17 cellular contexts compared by ENCODE assay signal in the genomic region with DNA sequence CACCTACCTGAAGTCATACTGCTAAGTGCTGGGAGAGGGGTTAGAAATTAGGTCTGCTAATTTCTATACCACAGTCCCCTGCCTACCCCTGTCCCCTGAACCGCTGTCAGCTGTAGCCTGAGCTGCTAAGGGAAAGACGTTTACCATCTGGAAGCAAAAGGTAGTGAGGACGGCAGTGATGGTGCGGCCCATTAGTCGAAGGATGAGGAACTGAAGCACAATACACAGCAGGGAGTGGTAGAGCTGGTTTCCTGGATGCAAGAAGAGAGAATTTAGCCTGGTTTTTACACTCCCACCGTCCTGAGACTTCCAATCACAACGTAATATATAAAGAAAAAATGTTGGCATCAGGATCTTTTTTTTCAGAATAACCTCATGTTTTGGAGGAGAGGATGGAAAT. TPM values are rescaled to one million over a fixed set of nuclear protein-coding genes. Genes with fewer than 3 reads are reported as not detected.
DNase-seq lines count a peak whose midpoint lies in the region; ATAC-seq and TF ChIP-seq lines count a peak whose summit lies in the region.
"Had no signal": no experiment of that assay in that cellular context is flagged by ENCODE, and none has a peak within 500 bp of the region (broad histone marks: within the 10 kb centered on the region; RNA-seq: fewer than 3 reads in every experiment).

No MANE protein-coding gene starts in this region.

- H3K27ac ChIP-seq in AG04450 (ENCODE audit: low read depth, low read length), result peak overlapping the region; percentile 21
- H3K27ac ChIP-seq in H9 (ENCODE audit: insufficient read length, low read depth, low read length), result no peak overlapping the region
- no peak overlapping the region for H3K27ac ChIP-seq in heart right ventricle
- H3K27ac ChIP-seq: GM23248 had no signal

- CTCF ChIA-PET in AG04450 (lab: Charles Lee), result no interaction called here
- CTCF ChIA-PET in WTC11 (lab: Charles Lee), result interaction anchor here (0.9 to 1.5 kb wide), 3 partner anchors 36 to 110 kb away, joined by 3 to 5 read pairs (median 3); a partner anchor contains a TSS

- H3K4me1 ChIP-seq in H9 (ENCODE audit: insufficient read depth, low read length), result no peaks in the 10 kb centered on the region; the same call in 1 of the 2 replicates
- peaks cover 0 to 29% (median 0%) of the 10 kb centered on the region in 9 donors for H3K4me1 ChIP-seq in heart right ventricle
- H3K4me1 ChIP-seq: HAP-1 had no signal

- no peaks in the 10 kb centered on the region for H4K20me1 ChIP-seq in H9 (ENCODE audit: control insufficient read depth, insufficient read depth, insufficient read length)

- H3K4me3 ChIP-seq in AG04450 (ENCODE audit: low read depth, low read length), result no peak overlapping the region
- H3K4me3 ChIP-seq in heart right ventricle, result no peak overlapping the region
- H3K4me3 ChIP-seq: GM23248, HAP-1 had no signal

- H2AK5ac ChIP-seq in H9 (ENCODE audit: insufficient read length, low read length), result no peak overlapping the region

- no peaks in the 10 kb centered on the region for H3K79me2 ChIP-seq in H9 (ENCODE audit: insufficient read depth, low read length)

- H3K4ac ChIP-seq in H9 (ENCODE audit: low read depth, low read length), result no peak overlapping the region

- no peaks in the 10 kb centered on the region for H3K79me1 ChIP-seq in H9 (ENCODE audit: insufficient read depth, low read depth, low read length, poor library complexity, severe bottlenecking)

- H2AFZ ChIP-seq in H9 (ENCODE audit: low read length), result no peak overlapping the region
- H2AFZ ChIP-seq: GM23248 had no signal

- H3K27me3 Mint-ChIP-seq in H9 (ENCODE audit: low read depth), result no peaks in the 10 kb centered on the region; the same call in 1 of the 2 replicates
- no peaks in the 10 kb centered on the region for H3K27me3 Mint-ChIP-seq in WTC11 (ENCODE audit: low read depth)
- no peaks in the 10 kb centered on the region for H3K27me3 Mint-ChIP-seq in progenitor cell of endocrine pancreas
- H3K27me3 Mint-ChIP-seq: B cell; CD4-positive, alpha-beta T cell had no signal

- H3K4me1 Mint-ChIP-seq in H9 (peaks cover 3 to 10% of the 10 kb centered on the region in 2 experiments), WTC11 (peaks cover 12% of the 10 kb centered on the region), progenitor cell of endocrine pancreas (ENCODE audit: low read depth) (peaks cover 17% of the 10 kb centered on the region)
- H3K4me1 Mint-ChIP-seq: B cell had no signal

- H2BK20ac ChIP-seq in H9 (ENCODE audit: low read depth, low read length, poor library complexity, severe bottlenecking), result no peak overlapping the region

- H2BK15ac ChIP-seq in H9 (ENCODE audit: low read depth, low read length), result no peak overlapping the region

- H3K4me2 ChIP-seq in H9 (ENCODE audit: insufficient read depth, insufficient read length, low read length), result no peak overlapping the region

- WGBS in H9 (ENCODE audit: extremely low coverage, insufficient read length, low lambda C conversion rate), result no CpG with 5 or more reads among the region's 7 CpGs
- WGBS in heart right ventricle, 2 donors, result 84 to 88% methylated on average over 7 of the region's 7 CpGs

- DNase-seq in AG04450 (ENCODE audit: low read depth, low spot score) (no peak), H9 (no peak), WTC11 (ENCODE audit: low spot score) (no peak), progenitor cell of endocrine pancreas (ENCODE audit: low spot score, unreplicated experiment) (no peak), NOMO-1 treated with DMSO at 0.1 percent for 48 hours (lab: John Stamatoyannopoulos, UW; ENCODE audit: unreplicated experiment) (no peak), heart right ventricle (no peak)
- DNase-seq: 8988T; C1 segment of cervical spinal cord; CD4-positive, alpha-beta T cell; DMS153; DMS79 treated with DMSO at 0.1 percent for 48 hours; EL; GM23248; HFFc6 had no signal

- POLR2A ChIA-PET in AG04450 (lab: Yijun Ruan, JAX), result no interaction called here
- POLR2A ChIA-PET in WTC11 (lab: Charles Lee), result interaction anchor here (1.3 kb wide), 1 partner anchor 126 kb away, joined by 6 read pairs; no protein-coding TSS in a partner anchor

- peaks cover 0 to 98% (median 41%) of the 10 kb centered on the region in 9 donors for H3K36me3 ChIP-seq in heart right ventricle

- H4K5ac ChIP-seq in H9 (ENCODE audit: insufficient read length, low read depth, low read length), result no peak overlapping the region

- H3K9me3 Mint-ChIP-seq in H9 (no peaks in the 10 kb centered on the region), WTC11 (no peaks in the 10 kb centered on the region), progenitor cell of endocrine pancreas (ENCODE audit: low read depth) (no peaks in the 10 kb centered on the region)
- H3K9me3 Mint-ChIP-seq: CD4-positive, alpha-beta T cell; HFFc6 had no signal

- H3K9ac ChIP-seq in H9 (ENCODE audit: extremely low read depth, insufficient read length, low read length), result no peak overlapping the region
- H3K9ac ChIP-seq: GM23248 had no signal

- H3K23me2 ChIP-seq in H9 (ENCODE audit: insufficient read length, low read depth, low read length, poor library complexity, severe bottlenecking), result no peaks in the 10 kb centered on the region

- H3K56ac ChIP-seq in H9 (ENCODE audit: insufficient read length, low read depth, low read length), result no peak overlapping the region

- no peak overlapping the region for H3K23ac ChIP-seq in H9 (ENCODE audit: insufficient read length, low read depth, low read length)

- H3K36me3 Mint-ChIP-seq in H9 (ENCODE audit: insufficient read depth in 1 of 3, low read depth in 3 of 3) (peaks cover 6 to 50% (median 45%) of the 10 kb centered on the region in 3 experiments; a peak in 6 of 7 replicates), WTC11 (peaks cover 36% of the 10 kb centered on the region), progenitor cell of endocrine pancreas (ENCODE audit: insufficient read depth) (peaks cover 19% of the 10 kb centered on the region)

- H3K27ac Mint-ChIP-seq in H9, result peak overlapping the region in 2 of 3 experiments; percentile 1 to 46; a peak in 2 of 7 replicates
- H3K27ac Mint-ChIP-seq in WTC11, result peak overlapping the region; percentile 63
- H3K27ac Mint-ChIP-seq in progenitor cell of endocrine pancreas, result peak overlapping the region; percentile 95
- H3K27ac Mint-ChIP-seq: B cell; CD4-positive, alpha-beta T cell; HFFc6 had no signal

- H3T11ph ChIP-seq in H9 (ENCODE audit: low read length), result no peak overlapping the region

- no peak overlapping the region for H3K18ac ChIP-seq in H9 (ENCODE audit: insufficient read length, low read depth, low read length)

- H3K4me3 Mint-ChIP-seq in H9 (no peak overlapping the region; a peak in 1 of 5 replicates), WTC11 (no peak overlapping the region), progenitor cell of endocrine pancreas (ENCODE audit: low read depth) (no peak overlapping the region)
- H3K4me3 Mint-ChIP-seq: B cell; CD4-positive, alpha-beta T cell; HFFc6 had no signal

- H3K9me3 ChIP-seq in AG04450 (ENCODE audit: control insufficient read depth, insufficient read depth, low read length), result no peaks in the 10 kb centered on the region
- H3K9me3 ChIP-seq in H9 (ENCODE audit: control insufficient read depth, low read depth, low read length), result no peaks in the 10 kb centered on the region
- H3K9me3 ChIP-seq in heart right ventricle, result no peaks in the 10 kb centered on the region
- H3K9me3 ChIP-seq: HAP-1 had no signal

- no peak overlapping the region for H3K14ac ChIP-seq in H9 (ENCODE audit: insufficient read depth, low read length)

- no peak overlapping the region for H4K8ac ChIP-seq in H9 (replicated peaks; ENCODE audit: insufficient read length, low read depth, low read length)

- H3K27me3 ChIP-seq in AG04450 (ENCODE audit: control insufficient read depth, insufficient read depth, low read length), result no peaks in the 10 kb centered on the region
- no peaks in the 10 kb centered on the region for H3K27me3 ChIP-seq in H9 (ENCODE audit: insufficient read depth, low read length)
- no peaks in the 10 kb centered on the region for H3K27me3 ChIP-seq in heart right ventricle

- ATAC-seq in WTC11 (peak; percentile 62), HG03520 (IDR thresholded peaks at IDR 0.05; ENCODE audit: unreplicated experiment) (no peak), heart right ventricle (no peak)

- intact Hi-C loops in heart right ventricle (cut with DNase I), result no loop called here

- H2BK120ac ChIP-seq in H9 (ENCODE audit: low read depth, low read length, poor library complexity, severe bottlenecking), result no peak overlapping the region

- no peak overlapping the region for H4K91ac ChIP-seq in H9 (ENCODE audit: insufficient read length, low read depth, low read length)

- no peak overlapping the region for H2BK12ac ChIP-seq in H9 (ENCODE audit: insufficient read length, low read depth, low read length)

- H2BK5ac ChIP-seq in H9 (ENCODE audit: insufficient read length, low read length), result no peak overlapping the region

- TF ChIP-seq CTCF in AG04450 (IDR thresholded peaks at IDR 0.05; ENCODE audit: low read depth, low read length) (no peak), H9 (conservative IDR thresholded peaks at IDR 0.05) (no peak), WTC11 (IDR thresholded peaks at IDR 0.05) (no peak), progenitor cell of endocrine pancreas (IDR thresholded peaks at IDR 0.05; ENCODE audit: unreplicated experiment) (no peak), heart right ventricle (IDR thresholded peaks at IDR 0.05) (no peak)

RNA-seq across cellular contexts. Expression of a gene that starts 11.8 kb away (rescaled TPM):
- polyA plus RNA-seq in AG04450 (2011; rRNA removed), result 46.1 and 47.8 TPM in 2 replicates
- 19.2 and 19.7 TPM in 2 replicates for polyA minus RNA-seq in AG04450 (2011; rRNA and poly(A)+ RNA removed)
- 62.7 and 67.4 TPM in 2 replicates for total RNA-seq in H9 (2021)
- total RNA-seq in WTC11 (2021), result 59.3 to 78.6 TPM (median 59.8 TPM) in 3 replicates
- 67.9 and 73.1 TPM in 2 replicates for total RNA-seq in progenitor cell of endocrine pancreas
- total RNA-seq in heart right ventricle, result 10 to 100 TPM; 33.5 to 42.1 (median 38.3) TPM
- 10 to 100 TPM; 13.8 to 31.4 TPM for polyA plus RNA-seq in heart right ventricle

RNA-seq across cellular contexts. Expression of a gene that starts 12.1 kb away (rescaled TPM):
- polyA plus RNA-seq in AG04450 (2011; rRNA removed), result 242 and 255 TPM in 2 replicates
- 137 and 161 TPM in 2 replicates for polyA minus RNA-seq in AG04450 (2011; rRNA and poly(A)+ RNA removed)
- total RNA-seq in H9 (2021), result 370 and 383 TPM in 2 replicates
- total RNA-seq in WTC11 (2021), result 350 to 397 TPM (median 352 TPM) in 3 replicates
- 339 and 353 TPM in 2 replicates for total RNA-seq in progenitor cell of endocrine pancreas
- total RNA-seq in heart right ventricle, result 100 to 1,000 TPM; 139 to 203 (median 160) TPM
- 100 to 1,000 TPM; 102 to 178 TPM for polyA plus RNA-seq in heart right ventricle

RNA-seq across cellular contexts. Expression of a gene that starts 31.4 kb away (rescaled TPM):
- polyA plus RNA-seq in AG04450 (2011; rRNA removed) (0.07 and 0.10 TPM in 2 replicates), heart right ventricle (10 to 100 TPM in 1 of 2 donors, 1 to 10 TPM in 1; 8.1 to 12.1 TPM)
- polyA minus RNA-seq in AG04450 (2011; rRNA and poly(A)+ RNA removed), result 0.56 TPM in 1 of 2 replicates, not detected in the other
- total RNA-seq in H9 (2021) (18.2 and 19.8 TPM in 2 replicates), WTC11 (2021) (27.1 to 34.7 TPM (median 34.5 TPM) in 3 replicates), progenitor cell of endocrine pancreas (65.4 and 70.2 TPM in 2 replicates), heart right ventricle (10 to 100 TPM in 2 of 10 donors, 1 to 10 TPM in 8; 2.9 to 32.5 (median 5.3) TPM)
- total RNA-seq: GM23248, HFFc6 had no signal

RNA-seq across cellular contexts. Expression of a gene that starts 35.7 kb away (rescaled TPM):
- polyA plus RNA-seq in AG04450 (2011; rRNA removed) (36.0 and 37.6 TPM in 2 replicates), heart right ventricle (10 to 100 TPM; 36.4 to 41.2 TPM)
- 29.1 and 29.4 TPM in 2 replicates for polyA minus RNA-seq in AG04450 (2011; rRNA and poly(A)+ RNA removed)
- total RNA-seq in H9 (2021) (45.0 and 47.7 TPM in 2 replicates), WTC11 (2021) (35.3 to 40.0 TPM (median 36.2 TPM) in 3 replicates), progenitor cell of endocrine pancreas (77.9 and 81.8 TPM in 2 replicates), heart right ventricle (10 to 100 TPM; 19.9 to 65.8 (median 34.1) TPM)

RNA-seq across cellular contexts. Expression of a gene that starts 38.7 kb away (rescaled TPM):
- 359 and 425 TPM in 2 replicates for polyA plus RNA-seq in AG04450 (2011; rRNA removed)
- 60.0 and 73.9 TPM in 2 replicates for polyA minus RNA-seq in AG04450 (2011; rRNA and poly(A)+ RNA removed)
- 195 TPM in 2 replicates for total RNA-seq in H9 (2021)
- 158 to 181 TPM (median 172 TPM) in 3 replicates for total RNA-seq in WTC11 (2021)
- total RNA-seq in progenitor cell of endocrine pancreas, result 268 and 277 TPM in 2 replicates
- 100 to 1,000 TPM; 134 to 213 (median 167) TPM for total RNA-seq in heart right ventricle
- 100 to 1,000 TPM; 182 to 654 TPM for polyA plus RNA-seq in heart right ventricle

Comparison
In these comparisons a context has a peak if more than half of its experiments do, and no peak if none do; other contexts are left out.
1. H3K27ac Mint-ChIP-seq: peak in every context shown above with its lines; median percentile 95 in progenitor cell of endocrine pancreas; 63 in WTC11; 24 in H9.